Comparison of ENCODE assay signal across 8 cellular contexts in genomic region chr7:95527033-95527775, GRCh38. TPM values are rescaled to one million over a fixed set of nuclear protein-coding genes. Genes with fewer than 3 reads are reported as not detected.
DNase-seq lines count a peak whose midpoint lies in the region; ATAC-seq, FAIRE-seq and TF ChIP-seq lines count a peak whose summit lies in the region.

No MANE protein-coding gene starts in this region.

- TF ChIP-seq CTCF in D721Med (IDR thresholded peaks at IDR 0.05; ENCODE audit: insufficient read depth, missing control alignments) (peak; percentile 94), Peyer's patch (IDR thresholded peaks at IDR 0.05) (peak; percentile 40 to 88 (median 84)), endodermal cell (conservative IDR thresholded peaks at IDR 0.05) (peak; percentile 96), vagina (IDR thresholded peaks at IDR 0.05) (peak; percentile 57 to 89 (median 73))

- TF ChIP-seq POLR2A in Peyer's patch (IDR thresholded peaks at IDR 0.05) (no peak), vagina (IDR thresholded peaks at IDR 0.05) (no peak)

- no peaks in the 10 kb centered on the region for H4K20me1 ChIP-seq in Karpas-422 (ENCODE audit: insufficient read depth, low read depth, low read length)

- H3K27ac ChIP-seq in Karpas-422 (ENCODE audit: low read length) (no peak overlapping the region), Peyer's patch (no peak overlapping the region), endodermal cell (ENCODE audit: low read depth, low read length) (no peak overlapping the region), vagina (no peak overlapping the region)

- no peak overlapping the region for H2AFZ ChIP-seq in Karpas-422 (ENCODE audit: low read length)

- no peaks in the 10 kb centered on the region for H3K9me3 Mint-ChIP-seq in endodermal cell

- H3K79me2 ChIP-seq in Karpas-422 (ENCODE audit: low read length): no peaks in the 10 kb centered on the region

- WGBS in endodermal cell (ENCODE audit: insufficient coverage in 1 of 2, insufficient read length in 1 of 2), 2 experiments: 50 to 56% methylated on average over 1 to 5 of the region's 5 CpGs

- H3K36me3 ChIP-seq in Karpas-422 (ENCODE audit: insufficient read depth, low read length) (no peaks in the 10 kb centered on the region), Peyer's patch (no peaks in the 10 kb centered on the region), endodermal cell (ENCODE audit: control insufficient read depth, insufficient read depth, low read length) (no peaks in the 10 kb centered on the region), vagina (no peaks in the 10 kb centered on the region)

- peaks cover 2% of the 10 kb centered on the region for H3K27me3 Mint-ChIP-seq in endodermal cell (ENCODE audit: insufficient read depth)

- H3K9ac ChIP-seq in Karpas-422 (ENCODE audit: low read length): no peak overlapping the region
- no peak overlapping the region for H3K9ac ChIP-seq in endodermal cell (ENCODE audit: extremely low read depth, low read length, poor library complexity, severe bottlenecking)

- intact Hi-C loops in vagina (cut with DNase I): no loop called here

- H3K27me3 ChIP-seq in Karpas-422 (ENCODE audit: low read length) (no peaks in the 10 kb centered on the region), Peyer's patch (no peaks in the 10 kb centered on the region), endodermal cell (ENCODE audit: control insufficient read depth, insufficient read depth, low read length, poor library complexity, severe bottlenecking) (no peaks in the 10 kb centered on the region), vagina (no peaks in the 10 kb centered on the region)

- DNase-seq in D721Med (ENCODE audit: insufficient read length, low spot score) (peak; percentile 29), Karpas-422 (peak; percentile 79), Peyer's patch (peak in 1 of 3 donors; percentile 71), endodermal cell (peak; percentile 84), medulla oblongata (ENCODE audit: extremely low spot score) (peak; percentile 93), vagina (ENCODE audit: extremely low spot score in 2 of 2) (no peak)

- H3K4me1 Mint-ChIP-seq in endodermal cell: peaks cover 2% of the 10 kb centered on the region

- H3K4me3 ChIP-seq in Karpas-422 (ENCODE audit: low read length) (no peak overlapping the region), Peyer's patch (no peak overlapping the region), endodermal cell (ENCODE audit: low read length) (no peak overlapping the region), vagina (no peak overlapping the region)

- peak; percentile 84 for FAIRE-seq in D721Med (lab: Jason Lieb, UNC)

- H3K27ac Mint-ChIP-seq in endodermal cell: no peak overlapping the region

- no peak overlapping the region for H3K4me2 ChIP-seq in Karpas-422 (ENCODE audit: low read depth, low read length, poor library complexity, severe bottlenecking)

- ATAC-seq in GM19467 (IDR thresholded peaks at IDR 0.05; ENCODE audit: unreplicated experiment) (peak; percentile 54), GM19023 (IDR thresholded peaks at IDR 0.05; ENCODE audit: unreplicated experiment) (no peak)

- no peaks in the 10 kb centered on the region for H3K9me3 ChIP-seq in Karpas-422 (ENCODE audit: low read length)
- H3K9me3 ChIP-seq in Peyer's patch: no peaks in the 10 kb centered on the region
- no peaks in the 10 kb centered on the region for H3K9me3 ChIP-seq in endodermal cell (ENCODE audit: control insufficient read depth, low read length)
- H3K9me3 ChIP-seq in vagina: no peaks in the 10 kb centered on the region

- no peaks in the 10 kb centered on the region for H3K36me3 Mint-ChIP-seq in endodermal cell (ENCODE audit: low read depth)

- H3K9me2 ChIP-seq in Karpas-422 (replicated peaks; ENCODE audit: insufficient read depth, low read length): no peaks in the 10 kb centered on the region

- H3K4me3 Mint-ChIP-seq in endodermal cell: no peak overlapping the region

- H3K4me1 ChIP-seq in Karpas-422 (ENCODE audit: low read length): no peaks in the 10 kb centered on the region
- H3K4me1 ChIP-seq in Peyer's patch: peaks cover 0 to 14% (median 0%) of the 10 kb centered on the region in 4 donors
- no peaks in the 10 kb centered on the region for H3K4me1 ChIP-seq in endodermal cell (ENCODE audit: control insufficient read depth, insufficient read depth, low read length)
- H3K4me1 ChIP-seq in vagina: no peaks in the 10 kb centered on the region

RNA-seq across cellular contexts. Expression of gene ASB4, which starts 41.5 kb away (rescaled TPM):
- not detected in 2 replicates for total RNA-seq in Karpas-422 (2014; rRNA removed; shearing (Covaris generic); ENCODE audit: low replicate concordance)
- total RNA-seq in Peyer's patch: 1 to 10 TPM in 1 of 4 donors, not detected in 3; 1.3 TPM
- not detected for total RNA-seq in endodermal cell
- polyA plus RNA-seq in endodermal cell (2013, experiment 1 of 2): 0.21 TPM
- polyA plus RNA-seq in endodermal cell (2013, experiment 2 of 2): 0.17 TPM
- total RNA-seq in vagina: 0.25 TPM

Comparison
In these comparisons a context has a peak if more than half of its experiments do, and no peak if none do; other contexts are left out.
1. DNase-seq: peak in D721Med (single experiment), Karpas-422 (single experiment), endodermal cell (single experiment) and medulla oblongata (single experiment); none in vagina (0 of 2).
2. Peak in every context shown above with its lines, with median percentiles within 50 percentile points of each other: CTCF ChIP-seq.